Comparison of ENCODE assay signal across 9 cellular contexts in the genomic region with DNA sequence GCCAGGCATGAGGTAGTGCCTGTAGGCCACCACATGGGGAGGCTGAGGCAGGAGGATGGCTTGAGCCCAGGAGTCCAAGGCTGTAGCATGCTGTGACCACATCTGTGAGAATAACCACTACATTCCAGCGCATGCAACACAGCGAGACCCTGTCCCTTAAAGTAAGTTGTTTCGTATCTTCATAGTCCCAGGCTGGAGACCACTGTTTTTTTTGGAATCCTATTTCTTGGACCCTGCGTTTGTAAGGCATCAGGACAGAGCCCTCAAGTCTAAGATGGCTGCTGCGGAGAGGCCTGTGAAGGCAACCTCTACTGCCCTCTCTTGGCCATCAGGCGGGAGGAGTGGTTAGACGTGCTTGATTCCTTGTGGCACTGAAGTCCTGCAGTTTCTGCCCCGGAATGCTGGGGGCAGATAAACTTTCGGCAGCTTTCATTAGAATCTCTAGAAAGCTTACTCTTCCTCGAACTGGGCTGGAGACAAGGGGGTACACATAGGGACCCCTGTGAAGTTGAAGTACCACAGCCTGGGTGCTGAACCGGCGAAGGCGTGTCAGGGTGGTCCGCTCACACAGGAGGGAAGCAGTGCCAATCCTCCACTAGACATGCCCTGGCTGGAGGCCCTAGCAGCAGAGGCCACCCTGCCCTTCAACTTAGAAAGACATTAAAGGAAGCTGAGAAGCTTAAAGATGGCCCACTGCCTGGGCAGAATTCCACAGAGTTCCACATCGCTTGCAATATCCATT. TPM values are rescaled to one million over a fixed set of nuclear protein-coding genes. Genes with fewer than 3 reads are reported as not detected.
DNase-seq lines count a peak whose midpoint lies in the region; ATAC-seq and TF ChIP-seq lines count a peak whose summit lies in the region.
"Had no signal": no experiment of that assay in that cellular context is flagged by ENCODE, and none has a peak within 500 bp of the region (broad histone marks: within the 10 kb centered on the region; RNA-seq: fewer than 3 reads in every experiment).

No MANE protein-coding gene starts in this region.

- no peaks in the 10 kb centered on the region for H3K4me1 ChIP-seq in hepatocyte (ENCODE audit: insufficient read depth)
- no peaks in the 10 kb centered on the region for H3K4me1 ChIP-seq in ovary (ENCODE audit: insufficient read depth)

- H3K27me3 ChIP-seq in hepatocyte = no peaks in the 10 kb centered on the region
- no peaks in the 10 kb centered on the region for H3K27me3 ChIP-seq in ovary

- H3K9me3 ChIP-seq in hepatocyte (ENCODE audit: low read depth) (no peaks in the 10 kb centered on the region), ovary (no peaks in the 10 kb centered on the region)
- H3K9me3 ChIP-seq: thoracic aorta had no signal

- intact Hi-C loops in left cardiac atrium (cut with DNase I) (no loop called here), Right ventricle myocardium superior (cut with DNase I) (no loop called here), ovary (cut with DNase I) (no loop called here)

- ATAC-seq in left cardiac atrium (peak; percentile 27 to 72), Right ventricle myocardium superior (ENCODE audit: poor library complexity) (no peak), HG02870 (IDR thresholded peaks at IDR 0.05; ENCODE audit: unreplicated experiment) (no peak)

- peak; percentile 50 for TF ChIP-seq CTCF in hepatocyte (IDR thresholded peaks at IDR 0.05; ENCODE audit: poor library complexity)
- no peak for TF ChIP-seq CTCF in ovary (IDR thresholded peaks at IDR 0.05)

- TF ChIP-seq EP300 in ovary (IDR thresholded peaks at IDR 0.05) = no peak

- no peak overlapping the region for H3K4me2 ChIP-seq in hepatocyte

- no peaks in the 10 kb centered on the region for H3K9me2 ChIP-seq in hepatocyte (replicated peaks; ENCODE audit: insufficient read depth)

- H4K20me1 ChIP-seq in hepatocyte (ENCODE audit: insufficient read depth, poor library complexity, severe bottlenecking) = no peaks in the 10 kb centered on the region

- H3K79me2 ChIP-seq in hepatocyte = no peaks in the 10 kb centered on the region

- no peaks in the 10 kb centered on the region for H3K36me3 ChIP-seq in hepatocyte (replicated peaks; ENCODE audit: insufficient read depth, low read depth)
- no peaks in the 10 kb centered on the region for H3K36me3 ChIP-seq in ovary
- H3K36me3 ChIP-seq: thoracic aorta had no signal

- H3K4me3 ChIP-seq in hepatocyte = no peak overlapping the region
- no peak overlapping the region for H3K4me3 ChIP-seq in ovary
- H3K4me3 ChIP-seq: thoracic aorta had no signal

- WGBS in hepatocyte (ENCODE audit: low lambda C conversion rate, missing lambda C conversion rate) = 67% methylated on average over 15 of the region's 15 CpGs
- WGBS in ovary, 3 donors = 61 to 69% (median 68%) methylated on average over 15 of the region's 15 CpGs

- H2AFZ ChIP-seq in hepatocyte = no peak overlapping the region

- H3K27ac ChIP-seq in hepatocyte = no peak overlapping the region
- no peak overlapping the region for H3K27ac ChIP-seq in ovary
- H3K27ac ChIP-seq: thoracic aorta had no signal

- TF ChIP-seq POLR2A in ovary (IDR thresholded peaks at IDR 0.05) = no peak

- DNase-seq in left cardiac atrium (no peak), Right ventricle myocardium superior (no peak), NAMALWA (ENCODE audit: low spot score) (peak; percentile 68), hepatocyte (ENCODE audit: low spot score) (peak; percentile 64), stromal cell of bone marrow (ENCODE audit: low read depth) (peak; percentile 14), ovary (no peak)
- peak; percentile 33 for DNase-seq in activated T-cell treated with anti-CD3 and anti-CD28 coated beads, Interleukin-2, amount 50 U/mL, for 1 hour

RNA-seq across cellular contexts. Expression of a gene that starts 36.6 kb away (rescaled TPM):
- total RNA-seq in left cardiac atrium (1 to 10 TPM; 5.7 to 6.2 TPM), Right ventricle myocardium superior (4.5 TPM), hepatocyte (6.1 and 8.3 TPM in 2 replicates), ovary (1 to 10 TPM; 2.7 to 6.0 (median 3.9) TPM)
- polyA plus RNA-seq in hepatocyte (13.6 and 14.7 TPM in 2 replicates), ovary (10 to 100 TPM in 1 of 2 donors, 1 to 10 TPM in 1; 2.8 to 11.7 TPM)

RNA-seq across cellular contexts. Expression of a gene that starts 41.6 kb away (rescaled TPM):
- total RNA-seq in left cardiac atrium = 1 to 10 TPM; 1.2 to 1.7 TPM
- total RNA-seq in Right ventricle myocardium superior = 1.0 TPM
- 0.48 and 0.60 TPM in 2 replicates for total RNA-seq in hepatocyte
- polyA plus RNA-seq in hepatocyte = 11.1 and 15.7 TPM in 2 replicates
- 1 to 10 TPM in 3 of 7 donors, under 1 TPM in 2, not detected in 2; 0.57 to 1.2 (median 1.0) TPM for total RNA-seq in ovary
- polyA plus RNA-seq in ovary = 1 to 10 TPM; 1.5 to 2.8 TPM
- total RNA-seq: thoracic aorta had no signal

RNA-seq across cellular contexts. Expression of a gene that starts 44.1 kb away (rescaled TPM):
- total RNA-seq in left cardiac atrium = 10 to 100 TPM; 16.6 to 18.0 TPM
- 11.9 TPM for total RNA-seq in Right ventricle myocardium superior
- 102 and 110 TPM in 2 replicates for total RNA-seq in hepatocyte
- 87.9 and 94.8 TPM in 2 replicates for polyA plus RNA-seq in hepatocyte
- total RNA-seq in ovary = 10 to 100 TPM; 47.2 to 80.3 (median 56.1) TPM
- 10 to 100 TPM; 19.6 to 39.4 TPM for polyA plus RNA-seq in ovary

Comparison
In these comparisons a context has a peak if more than half of its experiments do, and no peak if none do; other contexts are left out.
1. ATAC-seq: peak in left cardiac atrium (2 of 2); none in Right ventricle myocardium superior (single experiment) and HG02870 (single experiment).
2. DNase-seq: peak in NAMALWA (single experiment), activated T-cell treated with anti-CD3 and anti-CD28 coated beads, Interleukin-2, amount 50 U/mL, for 1 hour (single experiment), hepatocyte (single experiment) and stromal cell of bone marrow (single experiment); none in left cardiac atrium (single experiment), Right ventricle myocardium superior (single experiment) and ovary (0 of 5).